ENCODE assay signal across 33 cellular contexts in the genomic region with DNA sequence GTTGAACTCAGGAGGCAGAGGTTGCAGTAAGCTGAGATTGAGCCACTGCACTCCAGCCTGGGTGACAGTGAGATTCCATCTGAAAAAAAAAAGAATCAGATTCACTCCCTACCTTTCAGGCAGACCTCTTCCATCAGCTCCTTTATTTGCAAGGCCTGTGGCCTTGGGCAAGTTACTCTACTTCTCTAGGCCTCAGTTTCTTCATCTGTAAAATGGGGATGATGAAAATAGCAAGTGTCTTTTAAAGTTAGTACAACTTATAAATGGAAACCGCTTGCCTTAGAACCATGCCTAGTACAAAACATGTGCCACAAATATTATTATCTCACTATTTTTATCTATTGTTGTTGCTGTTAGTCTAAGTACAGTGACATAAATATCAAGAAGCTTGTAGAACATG.
DNase-seq lines count a peak whose midpoint lies in the region; ATAC-seq, FAIRE-seq and TF ChIP-seq lines count a peak whose summit lies in the region.
"Had no signal": no experiment of that assay in that cellular context is flagged by ENCODE, and none has a peak within 500 bp of the region (broad histone marks: within the 10 kb centered on the region; RNA-seq: fewer than 3 reads in every experiment).

No MANE protein-coding gene starts in this region.

- no peak for TF ChIP-seq POLR2A in HepG2 (IDR thresholded peaks at IDR 0.05; ENCODE audit: insufficient read depth in 1 of 2, low read depth in 2 of 2, low read length in 2 of 2)
- TF ChIP-seq POLR2A in right lobe of liver (IDR thresholded peaks at IDR 0.05): no peak
- no peak for TF ChIP-seq POLR2A in K562 (conservative IDR thresholded peaks at IDR 0.05)

- DNase-seq in HepG2 (ENCODE audit: low spot score) (no peak), right lobe of liver (no peak), K562 (ENCODE audit: extremely low read depth in 1 of 4, low spot score in 3 of 4) (no peak), left ventricle myocardium inferior (no peak)
- DNase-seq: 8988T; ACHN; AML-193; BE2C; C1 segment of cervical spinal cord; Caco-2; Calu3; CD4-positive, alpha-beta memory T cell; CD4-positive, alpha-beta T cell; CD4-positive, CD25-positive, alpha-beta regulatory T cell; CD8-positive, alpha-beta memory T cell; CD8-positive, alpha-beta T cell; COR-L47; DMS 273 treated with DMSO at 0.1 percent for 48 hours; DMS153; DMS53; DMS79; DMS79 treated with DMSO at 0.1 percent for 48 hours; DND-41; EL had no signal

- no peak overlapping the region for H3K9ac ChIP-seq in HepG2 (ENCODE audit: insufficient read depth, low read depth, low read length)
- H3K9ac ChIP-seq in K562 (ENCODE audit: insufficient read depth in 1 of 2, low read depth in 2 of 2, low read length in 2 of 2): no peak overlapping the region
- H3K9ac ChIP-seq: BLaER1; BLaER1 treated with 17β-estradiol and CSF1 and Interleukin-3, amounts not matched to agents 10 nM and 100 nM had no signal

- WGBS in HepG2 (ENCODE audit: low lambda C conversion rate): 22% methylated on average over 1 of the region's 1 CpG
- 90% methylated on average over 1 of the region's 1 CpG for WGBS in right lobe of liver (ENCODE audit: insufficient coverage, low coverage, low lambda C conversion rate, missing lambda C conversion rate)
- 5% methylated on average over 1 of the region's 1 CpG for WGBS in K562 (ENCODE audit: insufficient coverage, low coverage, missing lambda C conversion rate)

- H3K4me3 ChIP-seq in HepG2 (replicated peaks in 1 of 3; ENCODE audit: insufficient read depth in 1 of 3, low read depth in 2 of 3, low read length in 3 of 3): no peak overlapping the region
- no peak overlapping the region for H3K4me3 ChIP-seq in right lobe of liver
- no peak overlapping the region for H3K4me3 ChIP-seq in K562
- H3K4me3 ChIP-seq in left ventricle myocardium inferior: no peak overlapping the region
- H3K4me3 ChIP-seq: A549; BLaER1; BLaER1 treated with 17β-estradiol and CSF1 and Interleukin-3, amounts not matched to agents 10 nM and 100 nM had no signal

- no peak overlapping the region for H2AFZ ChIP-seq in HepG2 (ENCODE audit: low read length)
- no peak overlapping the region for H2AFZ ChIP-seq in K562 (ENCODE audit: low read depth, low read length)

- H4K20me1 ChIP-seq in HepG2 (ENCODE audit: insufficient read depth, low read length): no peaks in the 10 kb centered on the region
- H4K20me1 ChIP-seq in K562 (replicated peaks; ENCODE audit: control insufficient read depth, insufficient read depth, low read length): no peaks in the 10 kb centered on the region
- H4K20me1 ChIP-seq: BLaER1; BLaER1 treated with 17β-estradiol and CSF1 and Interleukin-3, amounts not matched to agents 10 nM and 100 nM had no signal

- H3K4me2 ChIP-seq in HepG2 (ENCODE audit: low read depth, low read length) (no peak overlapping the region), K562 (ENCODE audit: insufficient read depth, low read length) (no peak overlapping the region)
- H3K4me2 ChIP-seq: BLaER1; BLaER1 treated with 17β-estradiol and CSF1 and Interleukin-3, amounts not matched to agents 10 nM and 100 nM had no signal

- no peak for TF ChIP-seq EP300 in HepG2 (IDR thresholded peaks at IDR 0.05; ENCODE audit: low read depth in 2 of 2, low read length in 2 of 2)
- TF ChIP-seq EP300 in HepG2 (CRISPR knock-in tag; IDR thresholded peaks at IDR 0.05; ENCODE audit: borderline replicate concordance): no peak
- no peak for TF ChIP-seq EP300 in K562 (IDR thresholded peaks at IDR 0.05; ENCODE audit: low read length)

- intact Hi-C loops in HepG2 (cut with micrococcal nuclease; ENCODE audit: unreplicated experiment) (no loop called here), right lobe of liver (cut with DNase I) (no loop called here), K562 (cut with micrococcal nuclease) (no loop called here), left ventricle myocardium inferior (cut with micrococcal nuclease) (no loop called here)

- H3K4me1 ChIP-seq in HepG2 (ENCODE audit: insufficient read depth, low read length): peaks cover 31% of the 10 kb centered on the region
- peaks cover 0 to 4% (median 0%) of the 10 kb centered on the region in 4 donors for H3K4me1 ChIP-seq in right lobe of liver
- H3K4me1 ChIP-seq in K562 (replicated peaks in 1 of 2; ENCODE audit: control insufficient read depth in 2 of 2, insufficient read depth in 2 of 2, low read length in 2 of 2): no peaks in the 10 kb centered on the region
- no peaks in the 10 kb centered on the region for H3K4me1 ChIP-seq in left ventricle myocardium inferior
- H3K4me1 ChIP-seq: BE2C; BLaER1; BLaER1 treated with 17β-estradiol and CSF1 and Interleukin-3, amounts not matched to agents 10 nM and 100 nM had no signal

- in situ Hi-C loops in HepG2 (cut with HindIII; ENCODE audit: extremely low pct_ligation_motif_present, low pct_unique_long_range_greater_than_20kb) (no loop called here), K562 (cut with MboI) (no loop called here)

- CTCF ChIA-PET in HepG2 (lab: Yijun Ruan, JAX; ENCODE audit: low intra/inter-chr PET ratio, low total read pairs): no interaction called here
- CTCF ChIA-PET in K562 (lab: Yijun Ruan, JAX; ENCODE audit: low intra/inter-chr PET ratio): no interaction called here

- no peak for TF ChIP-seq CTCF in HepG2 (CRISPR knock-in tag; IDR thresholded peaks at IDR 0.05)
- TF ChIP-seq CTCF in right lobe of liver (IDR thresholded peaks at IDR 0.05): no peak
- no peak for TF ChIP-seq CTCF in VCaP (conservative IDR thresholded peaks at IDR 0.05)
- no peak for TF ChIP-seq CTCF in K562 (IDR thresholded peaks at IDR 0.05 in 2 of 3, conservative IDR thresholded peaks at IDR 0.05 in 1 of 3; ENCODE audit: insufficient read depth in 2 of 3, low read depth in 1 of 3, low read length in 3 of 3)
- TF ChIP-seq CTCF in left ventricle myocardium inferior (IDR thresholded peaks at IDR 0.05; ENCODE audit: borderline replicate concordance): no peak

- FAIRE-seq in HepG2 (lab: Jason Lieb, UNC): no peak
- FAIRE-seq in K562 (lab: Jason Lieb, UNC): no peak
- FAIRE-seq: A204.1, A549, D721Med had no signal

- H3K79me2 ChIP-seq in HepG2 (ENCODE audit: insufficient read depth, low read length) (no peaks in the 10 kb centered on the region), K562 (ENCODE audit: control insufficient read depth, insufficient read depth, low read length) (no peaks in the 10 kb centered on the region)

- H3K27ac ChIP-seq in HepG2 (ENCODE audit: extremely low read length, insufficient read depth, low read length) (no peak overlapping the region), right lobe of liver (no peak overlapping the region), VCaP (peak overlapping the region; percentile 67; the same call in 1 of the 2 replicates), K562 (ENCODE audit: extremely low read depth, low read depth, low read length) (no peak overlapping the region), left ventricle myocardium inferior (replicated peaks) (no peak overlapping the region)
- H3K27ac ChIP-seq: 22Rv1; BLaER1; BLaER1 treated with 17β-estradiol and CSF1 and Interleukin-3, amounts not matched to agents 10 nM and 100 nM; C4-2B had no signal

- ATAC-seq in HepG2: no peak
- no peak for ATAC-seq in right lobe of liver
- ATAC-seq in K562: no peak
- ATAC-seq in HG03469 (IDR thresholded peaks at IDR 0.05; ENCODE audit: unreplicated experiment): no peak
- ATAC-seq: A549; CD8-positive, alpha-beta T cell had no signal

- BruUV-seq in HepG2 (replicated peaks; lab: Mats Ljungman, UMichigan): no TSS peak
- BruUV-seq in K562 (replicated peaks; lab: Mats Ljungman, UMichigan): no TSS peak

- H3K36me3 ChIP-seq in HepG2 (replicated peaks in 1 of 2; ENCODE audit: control insufficient read depth in 1 of 2, insufficient read depth in 2 of 2, low read length in 2 of 2): no peaks in the 10 kb centered on the region
- H3K36me3 ChIP-seq in right lobe of liver: no peaks in the 10 kb centered on the region
- H3K36me3 ChIP-seq in K562 (ENCODE audit: control insufficient read depth, insufficient read depth, low read length): no peaks in the 10 kb centered on the region
- H3K36me3 ChIP-seq in left ventricle myocardium inferior: no peaks in the 10 kb centered on the region
- H3K36me3 ChIP-seq: BE2C; BLaER1; BLaER1 treated with 17β-estradiol and CSF1 and Interleukin-3, amounts not matched to agents 10 nM and 100 nM had no signal

- no peaks in the 10 kb centered on the region for H3K9me3 ChIP-seq in HepG2 (ENCODE audit: low read length)
- no peaks in the 10 kb centered on the region for H3K9me3 ChIP-seq in right lobe of liver
- no peaks in the 10 kb centered on the region for H3K9me3 ChIP-seq in K562 (replicated peaks; ENCODE audit: control insufficient read depth, insufficient read depth, low read depth, low read length)
- no peaks in the 10 kb centered on the region for H3K9me3 ChIP-seq in left ventricle myocardium inferior (replicated peaks)
- H3K9me3 ChIP-seq: A549; BE2C; BLaER1; BLaER1 treated with 17β-estradiol and CSF1 and Interleukin-3, amounts not matched to agents 10 nM and 100 nM; Caco-2 had no signal

- TF ChIP-seq RAD21 in HepG2 (CRISPR knock-in tag; IDR thresholded peaks at IDR 0.05) (no peak), K562 (CRISPR knock-in tag; conservative IDR thresholded peaks at IDR 0.05 in 1 of 2, IDR thresholded peaks at IDR 0.05 in 1 of 2) (no peak)

- no peaks in the 10 kb centered on the region for H3K9me1 ChIP-seq in K562 (ENCODE audit: control insufficient read depth, insufficient read depth, low read length)

- POLR2A ChIA-PET in HepG2 (lab: Yijun Ruan, JAX): no interaction called here
- POLR2A ChIA-PET in K562 (lab: Yijun Ruan, JAX): no interaction called here

- H3K27me3 ChIP-seq in HepG2 (ENCODE audit: control insufficient read depth in 1 of 2, insufficient read depth in 2 of 2, low read length in 2 of 2) (peaks cover 0 to 5% of the 10 kb centered on the region in 2 experiments; a peak in 2 of 5 replicates), right lobe of liver (no peaks in the 10 kb centered on the region), K562 (ENCODE audit: control insufficient read depth in 2 of 2, insufficient read depth in 2 of 2, low read length in 2 of 2) (peaks cover 7 to 33% of the 10 kb centered on the region in 2 experiments; a peak in 4 of 5 replicates), left ventricle myocardium inferior (ENCODE audit: low read depth) (peaks cover 19% of the 10 kb centered on the region)
- H3K27me3 ChIP-seq: BE2C; BLaER1; BLaER1 treated with 17β-estradiol and CSF1 and Interleukin-3, amounts not matched to agents 10 nM and 100 nM had no signal

TF ChIP-seq in HepG2, 621 proteins besides CTCF, POLR2A, EP300 and RAD21:
- TF ChIP-seq ZNF629 (CRISPR knock-in tag; conservative IDR thresholded peaks at IDR 0.05): peak; percentile 72
- TF ChIP-seq ZBTB7A (CRISPR knock-in tag; IDR thresholded peaks at IDR 0.05): no peak

TF ChIP-seq in K562, 482 proteins besides CTCF, POLR2A, EP300 and RAD21 (continues in another document):
- TF ChIP-seq KDM5B (IDR thresholded peaks at IDR 0.05; ENCODE audit: insufficient replicate concordance, low read depth, low read length): no peak
- TF ChIP-seq NR2F6 (CRISPR knock-in tag; IDR thresholded peaks at IDR 0.05): no peak
- no peak for TF ChIP-seq ZNF133 (CRISPR knock-in tag; IDR thresholded peaks at IDR 0.05)
- TF ChIP-seq RBM25 (IDR thresholded peaks at IDR 0.05; ENCODE audit: low read depth, low read length, severe bottlenecking): peak; percentile 73
